ENCODE assay signal across 36 cellular contexts in the genomic region with DNA sequence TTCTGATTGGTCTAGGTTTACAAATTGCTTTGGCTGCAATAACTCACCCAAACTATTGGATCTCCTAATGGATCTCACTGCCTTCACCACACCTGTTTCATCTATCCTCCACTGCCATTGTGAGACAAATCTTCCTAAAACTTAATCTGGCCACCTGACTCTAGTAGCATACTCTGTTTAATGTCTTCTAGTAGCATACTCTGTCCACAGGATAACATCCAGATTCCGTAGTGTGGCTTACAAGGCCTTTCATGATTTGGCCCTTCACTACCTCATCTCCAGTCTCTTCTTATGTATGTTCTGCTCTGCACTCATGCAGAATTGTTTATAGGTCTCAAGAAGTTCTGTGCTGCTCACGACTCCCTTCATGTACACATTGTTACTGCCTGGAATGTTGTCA. TPM values are rescaled to one million over a fixed set of nuclear protein-coding genes. Genes with fewer than 3 reads are reported as not detected.
"Had no signal": no experiment of that assay in that cellular context is flagged by ENCODE, and none has a peak within 500 bp of the region (broad histone marks: within the 10 kb centered on the region; RNA-seq: fewer than 3 reads in every experiment).

No MANE protein-coding gene starts in this region.

- H3K27me3 Mint-ChIP-seq: activated B cell treated with CpG ODN at 0.5 μM for 24 hours; activated CD4-positive, alpha-beta memory T cell treated with anti-CD3 and anti-CD28 coated beads for 36 hours; activated CD4-positive, alpha-beta T cell treated with anti-CD3 and anti-CD28 coated beads, Interleukin-2, amount 10 ng/mL, durations not matched to agents 24 days and 14 days; activated CD8-positive, alpha-beta T cell treated with anti-CD3 and anti-CD28 coated beads for 36 hours; activated naive CD8-positive, alpha-beta T cell treated with anti-CD3 and anti-CD28 coated beads for 36 hours; activated T-helper 17 cell treated with anti-CD3 and anti-CD28 coated beads, Interleukin-2, amount 50 U/mL, for 72 hours; T-cell had no signal

- H3K4me3 ChIP-seq: adrenal gland, body of pancreas, breast epithelium had no signal

- H3K27ac ChIP-seq: adrenal gland, body of pancreas, brain microvascular endothelial cell, breast epithelium had no signal

- H3K27ac Mint-ChIP-seq: activated B cell treated with CpG ODN at 0.5 μM for 24 hours; activated CD4-positive, alpha-beta memory T cell treated with anti-CD3 and anti-CD28 coated beads for 36 hours; activated CD4-positive, alpha-beta T cell treated with anti-CD3 and anti-CD28 coated beads, Interleukin-2, amount 10 ng/mL, durations not matched to agents 24 days and 14 days; activated CD8-positive, alpha-beta T cell treated with anti-CD3 and anti-CD28 coated beads for 36 hours; activated naive CD4-positive, alpha-beta T cell treated with anti-CD3 and anti-CD28 coated beads for 36 hours; activated naive CD4-positive, alpha-beta T cell treated with anti-CD3 and anti-CD28 coated beads, Interleukin-2, amount 50 U/mL, for 72 hours; activated naive CD8-positive, alpha-beta T cell treated with anti-CD3 and anti-CD28 coated beads for 36 hours; activated T-cell treated with anti-CD3 and anti-CD28 coated beads, Interleukin-2, amount 50 U/mL, for 72 hours; activated T-helper 1 cell treated with anti-CD3 and anti-CD28 coated beads, Interleukin-12 subunit alpha, Interleukin-12 subunit beta, Interleukin-2, Interleukin-4 antibody, amounts not matched to agents 30 ng/mL and 10 ng/mL and 1 ng/mL, durations not matched to agents 14 hours and 24 hours and 36 hours; activated T-helper 17 cell treated with anti-CD3 and anti-CD28 coated beads, Interleukin-2, amount 50 U/mL, for 72 hours; T-cell; T-helper 2 cell treated with Interferon-gamma antibody and Interleukin-4, amounts not matched to agents 5 μg/mL and 100 μg/mL, for 36 hours had no signal

- H3K27me3 ChIP-seq: adrenal gland, body of pancreas, brain microvascular endothelial cell, breast epithelium had no signal

- H3K36me3 Mint-ChIP-seq: activated CD4-positive, alpha-beta memory T cell treated with anti-CD3 and anti-CD28 coated beads for 36 hours; activated naive CD4-positive, alpha-beta T cell treated with anti-CD3 and anti-CD28 coated beads, Interleukin-2, amount 50 U/mL, for 72 hours; activated naive CD8-positive, alpha-beta T cell treated with anti-CD3 and anti-CD28 coated beads for 36 hours; T-cell had no signal

- H3K9me3 ChIP-seq: adrenal gland, body of pancreas, breast epithelium had no signal

- H3K4me1 Mint-ChIP-seq: activated CD4-positive, alpha-beta T cell treated with anti-CD3 and anti-CD28 coated beads, Interleukin-2, amount 10 ng/mL, durations not matched to agents 24 days and 14 days; activated naive CD8-positive, alpha-beta T cell treated with anti-CD3 and anti-CD28 coated beads for 36 hours; activated T-helper 17 cell treated with anti-CD3 and anti-CD28 coated beads, Interleukin-2, amount 50 U/mL, for 72 hours; T-cell had no signal

- FAIRE-seq: astrocyte, TTC549 had no signal

- DNase-seq: activated B cell treated with CpG ODN at 0.5 μM for 24 hours; activated CD4-positive, alpha-beta memory T cell treated with anti-CD3 and anti-CD28 coated beads for 36 hours; activated CD4-positive, alpha-beta T cell treated with anti-CD3 and anti-CD28 coated beads for 4 hours; activated CD4-positive, alpha-beta T cell treated with anti-CD3 and anti-CD28 coated beads, Interleukin-2, amount 10 ng/mL, durations not matched to agents 24 days and 14 days; activated CD4-positive, alpha-beta T cell treated with anti-CD3 and anti-CD28 coated beads, Interleukin-2, amount 50 U/mL, for 1 hour; activated CD4-positive, alpha-beta T cell treated with anti-CD3 and anti-CD28 coated beads, Interleukin-2, amount 50 U/mL, for 4 hours; activated CD4-positive, CD25-positive, alpha-beta regulatory T cell treated with anti-CD3 and anti-CD28 coated beads, Interleukin-2, amount 50 U/mL, for 72 hours; activated CD8-positive, alpha-beta memory T cell treated with anti-CD3 and anti-CD28 coated beads, Interleukin-2, amount 50 U/mL, for 4 hours; activated CD8-positive, alpha-beta T cell treated with anti-CD3 and anti-CD28 coated beads for 36 hours; activated effector memory CD4-positive, alpha-beta T cell treated with anti-CD3 and anti-CD28 coated beads, Interleukin-2, amount 50 U/mL, for 16 hours; activated gamma-delta T cell treated with Interleukin-2 at 50 U/mL for 16 hours; activated naive CD4-positive, alpha-beta T cell; activated naive CD4-positive, alpha-beta T cell treated with anti-CD3 and anti-CD28 coated beads for 36 hours; activated naive CD4-positive, alpha-beta T cell treated with anti-CD3 and anti-CD28 coated beads, Interleukin-2, amount 50 U/mL, for 16 hours; activated naive CD8-positive, alpha-beta T cell treated with anti-CD3 and anti-CD28 coated beads for 36 hours; activated T-cell treated with anti-CD3 and anti-CD28 coated beads for 4 hours; activated T-cell treated with anti-CD3 and anti-CD28 coated beads, Interleukin-2, amount 50 U/mL, for 1 hour; activated T-cell treated with anti-CD3 and anti-CD28 coated beads, Interleukin-2, amount 50 U/mL, for 4 hours; activated T-cell treated with anti-CD3 and anti-CD28 coated beads, Interleukin-2, amount 50 U/mL, for 72 hours; adrenal gland; amniotic stem cell; aorta; body of pancreas; brain microvascular endothelial cell; central memory CD4-positive, alpha-beta T cell; T-cell; T-helper 2 cell; T-helper 9 cell had no signal

- H3K4me1 ChIP-seq: adrenal gland, breast epithelium had no signal

- H3K4me3 Mint-ChIP-seq: activated B cell treated with CpG ODN at 0.5 μM for 24 hours; activated CD4-positive, alpha-beta memory T cell treated with anti-CD3 and anti-CD28 coated beads for 36 hours; activated CD4-positive, alpha-beta T cell treated with anti-CD3 and anti-CD28 coated beads, Interleukin-2, amount 10 ng/mL, durations not matched to agents 24 days and 14 days; activated CD8-positive, alpha-beta T cell treated with anti-CD3 and anti-CD28 coated beads for 36 hours; activated naive CD4-positive, alpha-beta T cell treated with anti-CD3 and anti-CD28 coated beads for 36 hours; activated naive CD8-positive, alpha-beta T cell treated with anti-CD3 and anti-CD28 coated beads for 36 hours; activated T-cell treated with anti-CD3 and anti-CD28 coated beads, Interleukin-2, amount 50 U/mL, for 4 hours; activated T-cell treated with anti-CD3 and anti-CD28 coated beads, Interleukin-2, amount 50 U/mL, for 72 hours; activated T-helper 1 cell treated with anti-CD3 and anti-CD28 coated beads, Interleukin-12 subunit alpha, Interleukin-12 subunit beta, Interleukin-2, Interleukin-4 antibody, amounts not matched to agents 30 ng/mL and 10 ng/mL and 1 ng/mL, durations not matched to agents 14 hours and 24 hours and 36 hours; activated T-helper 17 cell treated with anti-CD3 and anti-CD28 coated beads, Interleukin-2, amount 50 U/mL, for 72 hours; T-cell; T-helper 2 cell treated with Interferon-gamma antibody and Interleukin-4, amounts not matched to agents 5 μg/mL and 100 μg/mL, for 36 hours had no signal

- H3K36me3 ChIP-seq: adrenal gland, brain microvascular endothelial cell, breast epithelium had no signal

- ATAC-seq: activated CD8-positive, alpha-beta T cell treated with anti-CD3 and anti-CD28 coated beads for 36 hours; activated naive CD4-positive, alpha-beta T cell treated with anti-CD3 and anti-CD28 coated beads, Interleukin-2, amount 50 U/mL, for 72 hours; activated T-cell treated with anti-CD3 and anti-CD28 coated beads, Interleukin-2, amount 50 U/mL, for 4 hours; activated T-cell treated with anti-CD3 and anti-CD28 coated beads, Interleukin-2, amount 50 U/mL, for 72 hours; activated T-helper 17 cell treated with anti-CD3 and anti-CD28 coated beads, Interleukin-2, amount 50 U/mL, for 72 hours; body of pancreas; T-cell had no signal

RNA-seq across cellular contexts. Expression of gene HSD17B6, which starts 10.0 kb away (rescaled TPM):
- total RNA-seq: cardiac septum had no signal
